11 cellular contexts compared by ENCODE assay signal in the genomic region with DNA sequence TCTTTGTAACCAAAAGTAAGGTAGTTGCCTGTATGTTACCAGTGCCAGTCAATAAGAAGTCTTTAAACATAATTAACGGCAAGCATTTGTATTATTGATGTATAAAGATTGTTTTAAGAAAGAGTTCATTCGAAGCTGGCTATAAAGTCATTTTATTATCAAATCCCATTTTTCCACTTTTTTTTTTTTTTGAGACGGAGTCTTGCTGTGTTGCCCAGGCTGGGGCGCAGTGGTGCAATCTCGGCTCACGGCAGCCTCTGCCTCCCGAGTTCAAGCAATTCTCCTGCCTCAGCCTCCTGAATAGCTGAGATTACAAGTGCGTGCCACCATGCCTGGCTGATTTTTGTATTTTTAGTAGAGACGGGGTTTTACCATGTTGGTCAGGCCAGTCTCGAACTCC. TPM values are rescaled to one million over a fixed set of nuclear protein-coding genes. Genes with fewer than 3 reads are reported as not detected.
DNase-seq lines count a peak whose midpoint lies in the region; ATAC-seq and TF ChIP-seq lines count a peak whose summit lies in the region.
"Not testable (repeated sequence)": the region's sequence is repeated elsewhere in the genome, so short reads cannot be mapped to it uniquely, and the experiment has no call there.
"Had no signal": no experiment of that assay in that cellular context is flagged by ENCODE, and none has a peak within 500 bp of the region (broad histone marks: within the 10 kb centered on the region; RNA-seq: fewer than 3 reads in every experiment).

No MANE protein-coding gene starts in this region.

- not testable (repeated sequence) for H3K9me3 ChIP-seq in naive thymus-derived CD4-positive, alpha-beta T cell (ENCODE audit: control insufficient read depth in 2 of 3, low read length in 3 of 3); trophoblast cell (ENCODE audit: insufficient read depth, low read depth, low read length); stomach smooth muscle (ENCODE audit: control insufficient read depth in 2 of 2, low read length in 2 of 2)

- POLR2A ChIA-PET in HEK293T (lab: Yijun Ruan, JAX); WTC11 (lab: Charles Lee): not testable (repeated sequence)
- POLR2A ChIA-PET in naive thymus-derived CD4-positive, alpha-beta T cell (lab: Charles Lee): interaction anchor here (0.9 to 1.5 kb wide), 4 partner anchors 9 to 98 kb away, joined by 4 read pairs; no protein-coding TSS in a partner anchor

- peaks cover 42 to 45% of the 10 kb centered on the region in 2 donors for H3K4me1 ChIP-seq in naive thymus-derived CD4-positive, alpha-beta T cell (ENCODE audit: control insufficient read depth in 2 of 2, insufficient read depth in 2 of 2, low read length in 2 of 2)
- not testable (repeated sequence) for H3K4me1 ChIP-seq in trophoblast cell (ENCODE audit: control insufficient read depth in 1 of 2, insufficient read depth in 2 of 2, low read length in 2 of 2)
- peaks cover 31% of the 10 kb centered on the region for H3K4me1 ChIP-seq in stomach smooth muscle (ENCODE audit: control insufficient read depth, insufficient read depth, low read length)

- not testable (repeated sequence) for H3K18ac ChIP-seq in trophoblast cell (ENCODE audit: low read length)

- H3K27ac Mint-ChIP-seq in CD14-positive monocyte: peak overlapping the region; percentile 83 to 92 (median 86)
- not testable (repeated sequence) for H3K27ac Mint-ChIP-seq in WTC11
- H3K27ac Mint-ChIP-seq in activated naive CD8-positive, alpha-beta T cell treated with anti-CD3 and anti-CD28 coated beads, Interleukin-2, amount 50 U/mL, for 24 hours: peak overlapping the region; percentile 26
- peak overlapping the region; percentile 42 for H3K27ac Mint-ChIP-seq in endothelial cell (ENCODE audit: unreplicated experiment)
- H3K27ac Mint-ChIP-seq in naive thymus-derived CD4-positive, alpha-beta T cell: peak overlapping the region in 1 of 9 donors; percentile 1

- intact Hi-C loops in CD14-positive monocyte (cut with micrococcal nuclease); naive thymus-derived CD4-positive, alpha-beta T cell (cut with micrococcal nuclease): not testable (repeated sequence)

- not testable (repeated sequence) for H3K79me1 ChIP-seq in trophoblast cell (ENCODE audit: low read length)

- H3K36me3 ChIP-seq in naive thymus-derived CD4-positive, alpha-beta T cell (ENCODE audit: control insufficient read depth in 2 of 3, insufficient read depth in 3 of 3, low read length in 3 of 3); trophoblast cell (ENCODE audit: control insufficient read depth in 1 of 2, insufficient read depth in 2 of 2, low read length in 2 of 2); stomach smooth muscle (ENCODE audit: control insufficient read depth in 2 of 2, insufficient read depth in 2 of 2, low read length in 2 of 2): not testable (repeated sequence)

- H3K14ac ChIP-seq in trophoblast cell (ENCODE audit: low read length): not testable (repeated sequence)

- H3K36me3 Mint-ChIP-seq in CD14-positive monocyte: peaks cover 3 to 15% of the 10 kb centered on the region in 2 donors
- not testable (repeated sequence) for H3K36me3 Mint-ChIP-seq in WTC11; endothelial cell (ENCODE audit: low read depth, unreplicated experiment)
- H3K36me3 Mint-ChIP-seq in activated naive CD8-positive, alpha-beta T cell treated with anti-CD3 and anti-CD28 coated beads, Interleukin-2, amount 50 U/mL, for 24 hours (ENCODE audit: low read depth): peaks cover 16% of the 10 kb centered on the region
- peaks cover 0 to 23% (median 14%) of the 10 kb centered on the region in 5 donors for H3K36me3 Mint-ChIP-seq in naive thymus-derived CD4-positive, alpha-beta T cell

- not testable (repeated sequence) for ATAC-seq in WTC11; activated naive CD8-positive, alpha-beta T cell treated with anti-CD3 and anti-CD28 coated beads, Interleukin-2, amount 50 U/mL, for 24 hours; naive thymus-derived CD4-positive, alpha-beta T cell

- H4K91ac ChIP-seq in trophoblast cell (ENCODE audit: low read depth, low read length): not testable (repeated sequence)

- CTCF ChIA-PET in HEK293T (lab: Yijun Ruan, JAX): interaction anchor here (0.6 kb wide), 1 partner anchor 130 kb away, joined by 10 read pairs; no protein-coding TSS in a partner anchor
- CTCF ChIA-PET in WTC11 (lab: Charles Lee): not testable (repeated sequence)
- CTCF ChIA-PET in naive thymus-derived CD4-positive, alpha-beta T cell (lab: Charles Lee): interaction anchor here (0.7 to 2.0 kb wide), 2 partner anchors 62 to 475 kb away, joined by 4 to 10 read pairs; no protein-coding TSS in a partner anchor

- H3K79me2 ChIP-seq in trophoblast cell (ENCODE audit: control insufficient read depth, insufficient read depth, low read length, poor library complexity): not testable (repeated sequence)

- not testable (repeated sequence) for H2BK12ac ChIP-seq in trophoblast cell (ENCODE audit: low read length)

- not testable (repeated sequence) for H4K8ac ChIP-seq in trophoblast cell (ENCODE audit: low read depth, low read length)

- not testable (repeated sequence) for H2BK120ac ChIP-seq in trophoblast cell (ENCODE audit: insufficient read depth, low read length, poor library complexity)

- H3K4me3 Mint-ChIP-seq in CD14-positive monocyte: peak overlapping the region in 1 of 2 donors; percentile 71
- H3K4me3 Mint-ChIP-seq in WTC11; activated naive CD8-positive, alpha-beta T cell treated with anti-CD3 and anti-CD28 coated beads, Interleukin-2, amount 50 U/mL, for 24 hours; endothelial cell (ENCODE audit: unreplicated experiment): not testable (repeated sequence)
- H3K4me3 Mint-ChIP-seq in naive thymus-derived CD4-positive, alpha-beta T cell: peak overlapping the region in 8 of 10 donors; percentile 12 to 67 (median 56)

- H3K9me3 Mint-ChIP-seq in CD14-positive monocyte; WTC11; activated naive CD8-positive, alpha-beta T cell treated with anti-CD3 and anti-CD28 coated beads, Interleukin-2, amount 50 U/mL, for 24 hours; endothelial cell (ENCODE audit: unreplicated experiment); naive thymus-derived CD4-positive, alpha-beta T cell: not testable (repeated sequence)

- not testable (repeated sequence) for H2AK5ac ChIP-seq in trophoblast cell (ENCODE audit: low read length)

- H3K23ac ChIP-seq in trophoblast cell (ENCODE audit: low read length): not testable (repeated sequence)

- H2AFZ ChIP-seq in trophoblast cell (ENCODE audit: insufficient read depth, low read length, poor library complexity): not testable (repeated sequence)

- TF ChIP-seq CTCF in CD14-positive monocyte (IDR thresholded peaks at IDR 0.05); WTC11 (IDR thresholded peaks at IDR 0.05); endothelial cell (IDR thresholded peaks at IDR 0.05; ENCODE audit: unreplicated experiment): not testable (repeated sequence)

- not testable (repeated sequence) for H3K27me3 Mint-ChIP-seq in CD14-positive monocyte (ENCODE audit: low read depth in 3 of 3); WTC11 (ENCODE audit: low read depth); activated naive CD8-positive, alpha-beta T cell treated with anti-CD3 and anti-CD28 coated beads, Interleukin-2, amount 50 U/mL, for 24 hours; endothelial cell (ENCODE audit: unreplicated experiment); naive thymus-derived CD4-positive, alpha-beta T cell

- H3K4me3 ChIP-seq in naive thymus-derived CD4-positive, alpha-beta T cell (ENCODE audit: low read length); trophoblast cell (ENCODE audit: low read depth, low read length); stomach smooth muscle (ENCODE audit: low read length in 2 of 2): not testable (repeated sequence)

- not testable (repeated sequence) for H3K27ac ChIP-seq in naive thymus-derived CD4-positive, alpha-beta T cell (ENCODE audit: low read depth, low read length); trophoblast cell (ENCODE audit: low read depth, low read length)
- H3K27ac ChIP-seq in stomach smooth muscle (ENCODE audit: low read length): peak overlapping the region; percentile 24

- DNase-seq in CD14-positive monocyte (ENCODE audit: low spot score); HEK293T (ENCODE audit: extremely low spot score); WTC11 (ENCODE audit: low spot score); activated naive CD8-positive, alpha-beta T cell treated with anti-CD3 and anti-CD28 coated beads, Interleukin-2, amount 50 U/mL, for 24 hours; endothelial cell (ENCODE audit: low spot score); naive thymus-derived CD4-positive, alpha-beta T cell; trophoblast cell: not testable (repeated sequence)

- H3K9ac ChIP-seq in trophoblast cell (ENCODE audit: low read length); stomach smooth muscle (ENCODE audit: low read length in 2 of 2): not testable (repeated sequence)

- H4K12ac ChIP-seq in trophoblast cell (ENCODE audit: low read depth, low read length): not testable (repeated sequence)

- H3K4ac ChIP-seq in trophoblast cell (ENCODE audit: low read depth, low read length): peak overlapping the region; percentile 55

- H3K4me1 Mint-ChIP-seq in CD14-positive monocyte (peaks cover 72% of the 10 kb centered on the region), WTC11 (peaks cover 32% of the 10 kb centered on the region), endothelial cell (ENCODE audit: unreplicated experiment) (peaks cover 42% of the 10 kb centered on the region)
- peaks cover 67% of the 10 kb centered on the region for H3K4me1 Mint-ChIP-seq in activated naive CD8-positive, alpha-beta T cell treated with anti-CD3 and anti-CD28 coated beads, Interleukin-2, amount 50 U/mL, for 24 hours
- peaks cover 55 to 84% (median 77%) of the 10 kb centered on the region in 7 donors for H3K4me1 Mint-ChIP-seq in naive thymus-derived CD4-positive, alpha-beta T cell

- not testable (repeated sequence) for H2BK5ac ChIP-seq in trophoblast cell (ENCODE audit: low read depth, low read length, poor library complexity)

- not testable (repeated sequence) for H3K4me2 ChIP-seq in trophoblast cell (ENCODE audit: low read length)

- H3K27me3 ChIP-seq in naive thymus-derived CD4-positive, alpha-beta T cell (ENCODE audit: control insufficient read depth in 2 of 2, insufficient read depth in 2 of 2, low read length in 2 of 2); trophoblast cell (ENCODE audit: insufficient read depth, low read length); stomach smooth muscle (ENCODE audit: control insufficient read depth in 1 of 2, insufficient read depth in 2 of 2, low read length in 2 of 2): not testable (repeated sequence)

- WGBS in trophoblast cell (ENCODE audit: extremely low coverage, insufficient coverage, insufficient read length): no CpG with 5 or more reads among the region's 10 CpGs

RNA-seq across cellular contexts. Expression of gene MAPK14, which starts 5.5 kb away (rescaled TPM):
- 10 to 100 TPM; 83.7 to 96.6 TPM for polyA plus RNA-seq in CD14-positive monocyte
- 30.8 to 34.7 TPM (median 34.0 TPM) in 3 replicates for total RNA-seq in WTC11 (2021)
- 73.2 TPM for total RNA-seq in endothelial cell (ENCODE audit: unreplicated experiment)
- 10 to 100 TPM; 47.2 to 81.0 (median 62.6) TPM for total RNA-seq in naive thymus-derived CD4-positive, alpha-beta T cell
- 10 to 100 TPM; 43.2 to 59.6 TPM for polyA plus RNA-seq in naive thymus-derived CD4-positive, alpha-beta T cell
- polyA plus RNA-seq in trophoblast cell (2013): 19.1 and 19.2 TPM in 2 replicates

RNA-seq across cellular contexts. Expression of gene SLC26A8, which starts 8.7 kb away (rescaled TPM):
- 1 to 10 TPM in 1 of 2 donors, under 1 TPM in 1; 0.52 to 1.5 TPM for polyA plus RNA-seq in CD14-positive monocyte
- total RNA-seq in WTC11 (2021) (0.46 to 0.80 TPM (median 0.50 TPM) in 3 replicates), endothelial cell (ENCODE audit: unreplicated experiment) (0.97 TPM)
- total RNA-seq in naive thymus-derived CD4-positive, alpha-beta T cell: under 1 TPM in 2 of 5 experiments, not detected in 3; 0.27 to 0.66 TPM
- polyA plus RNA-seq in naive thymus-derived CD4-positive, alpha-beta T cell: not detected
- polyA plus RNA-seq in trophoblast cell (2013): 0.01 TPM in 2 replicates
- total RNA-seq: HT-29 had no signal
- polyA plus RNA-seq: CD4-positive, alpha-beta memory T cell; IgD-negative memory B cell had no signal
